ENCODE assay signal across 1 cellular context in the genomic region with DNA sequence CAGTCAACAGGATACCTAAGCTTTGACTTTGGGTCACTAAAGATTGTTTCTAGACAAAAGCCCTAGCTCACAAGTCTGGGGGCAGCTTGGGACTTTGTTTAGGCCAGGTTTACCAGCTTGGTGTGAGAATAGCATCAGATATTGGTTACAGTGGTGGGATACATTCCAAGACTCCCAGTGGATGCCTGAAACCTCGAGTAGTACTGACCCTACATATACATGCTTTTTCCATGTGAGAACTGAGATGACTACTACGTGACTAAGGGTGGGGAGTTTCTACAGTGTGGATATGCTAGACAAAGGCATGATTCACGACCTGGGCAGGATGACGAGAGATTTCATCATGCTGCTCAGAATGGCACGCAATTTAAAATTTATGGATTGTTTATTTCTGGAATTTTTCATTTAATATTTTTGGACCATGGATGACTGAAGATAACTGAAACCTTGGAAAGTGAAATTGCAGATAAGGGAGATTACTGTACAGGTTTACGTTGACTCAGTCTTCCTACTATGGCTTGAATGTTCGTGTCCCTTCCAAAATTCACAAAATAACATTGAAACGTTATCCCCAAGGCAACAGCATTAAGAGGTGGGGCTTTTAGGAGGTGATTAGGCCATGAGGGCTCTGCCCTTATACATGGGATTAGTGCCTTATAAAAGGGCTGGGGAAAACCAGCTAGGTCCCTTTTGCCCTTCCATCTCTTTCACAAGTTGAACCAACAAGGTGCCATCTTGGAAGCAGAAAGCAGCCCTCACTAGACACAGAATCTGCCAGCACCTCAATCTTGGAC.
TF ChIP-seq lines count a peak whose summit lies in the region.

No MANE protein-coding gene starts in this region.

TF ChIP-seq in SK-N-SH treated with all-trans-retinoic acid at 6 μM for 48 hours, 23 proteins besides CTCF, POLR2A, EP300 and RAD21 (continued from another document):
- TF ChIP-seq, protein P1, sequence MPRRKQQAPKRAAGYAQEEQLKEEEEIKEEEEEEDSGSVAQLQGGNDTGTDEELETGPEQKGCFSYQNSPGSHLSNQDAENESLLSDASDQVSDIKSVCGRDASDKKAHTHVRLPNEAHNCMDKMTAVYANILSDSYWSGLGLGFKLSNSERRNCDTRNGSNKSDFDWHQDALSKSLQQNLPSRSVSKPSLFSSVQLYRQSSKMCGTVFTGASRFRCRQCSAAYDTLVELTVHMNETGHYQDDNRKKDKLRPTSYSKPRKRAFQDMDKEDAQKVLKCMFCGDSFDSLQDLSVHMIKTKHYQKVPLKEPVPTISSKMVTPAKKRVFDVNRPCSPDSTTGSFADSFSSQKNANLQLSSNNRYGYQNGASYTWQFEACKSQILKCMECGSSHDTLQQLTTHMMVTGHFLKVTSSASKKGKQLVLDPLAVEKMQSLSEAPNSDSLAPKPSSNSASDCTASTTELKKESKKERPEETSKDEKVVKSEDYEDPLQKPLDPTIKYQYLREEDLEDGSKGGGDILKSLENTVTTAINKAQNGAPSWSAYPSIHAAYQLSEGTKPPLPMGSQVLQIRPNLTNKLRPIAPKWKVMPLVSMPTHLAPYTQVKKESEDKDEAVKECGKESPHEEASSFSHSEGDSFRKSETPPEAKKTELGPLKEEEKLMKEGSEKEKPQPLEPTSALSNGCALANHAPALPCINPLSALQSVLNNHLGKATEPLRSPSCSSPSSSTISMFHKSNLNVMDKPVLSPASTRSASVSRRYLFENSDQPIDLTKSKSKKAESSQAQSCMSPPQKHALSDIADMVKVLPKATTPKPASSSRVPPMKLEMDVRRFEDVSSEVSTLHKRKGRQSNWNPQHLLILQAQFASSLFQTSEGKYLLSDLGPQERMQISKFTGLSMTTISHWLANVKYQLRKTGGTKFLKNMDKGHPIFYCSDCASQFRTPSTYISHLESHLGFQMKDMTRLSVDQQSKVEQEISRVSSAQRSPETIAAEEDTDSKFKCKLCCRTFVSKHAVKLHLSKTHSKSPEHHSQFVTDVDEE (CRISPR knock-in tag; IDR thresholded peaks at IDR 0.05) = no peak
- TF ChIP-seq, protein P2, sequence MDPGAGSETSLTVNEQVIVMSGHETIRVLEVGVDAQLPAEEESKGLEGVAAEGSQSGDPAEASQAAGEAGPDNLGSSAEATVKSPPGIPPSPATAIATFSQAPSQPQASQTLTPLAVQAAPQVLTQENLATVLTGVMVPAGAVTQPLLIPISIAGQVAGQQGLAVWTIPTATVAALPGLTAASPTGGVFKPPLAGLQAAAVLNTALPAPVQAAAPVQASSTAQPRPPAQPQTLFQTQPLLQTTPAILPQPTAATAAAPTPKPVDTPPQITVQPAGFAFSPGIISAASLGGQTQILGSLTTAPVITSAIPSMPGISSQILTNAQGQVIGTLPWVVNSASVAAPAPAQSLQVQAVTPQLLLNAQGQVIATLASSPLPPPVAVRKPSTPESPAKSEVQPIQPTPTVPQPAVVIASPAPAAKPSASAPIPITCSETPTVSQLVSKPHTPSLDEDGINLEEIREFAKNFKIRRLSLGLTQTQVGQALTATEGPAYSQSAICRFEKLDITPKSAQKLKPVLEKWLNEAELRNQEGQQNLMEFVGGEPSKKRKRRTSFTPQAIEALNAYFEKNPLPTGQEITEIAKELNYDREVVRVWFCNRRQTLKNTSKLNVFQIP (CRISPR knock-in tag; IDR thresholded peaks at IDR 0.05; ENCODE audit: borderline replicate concordance, low read depth) = no peak
